ENCODE assay signal across 8 cellular contexts in the genomic region with DNA sequence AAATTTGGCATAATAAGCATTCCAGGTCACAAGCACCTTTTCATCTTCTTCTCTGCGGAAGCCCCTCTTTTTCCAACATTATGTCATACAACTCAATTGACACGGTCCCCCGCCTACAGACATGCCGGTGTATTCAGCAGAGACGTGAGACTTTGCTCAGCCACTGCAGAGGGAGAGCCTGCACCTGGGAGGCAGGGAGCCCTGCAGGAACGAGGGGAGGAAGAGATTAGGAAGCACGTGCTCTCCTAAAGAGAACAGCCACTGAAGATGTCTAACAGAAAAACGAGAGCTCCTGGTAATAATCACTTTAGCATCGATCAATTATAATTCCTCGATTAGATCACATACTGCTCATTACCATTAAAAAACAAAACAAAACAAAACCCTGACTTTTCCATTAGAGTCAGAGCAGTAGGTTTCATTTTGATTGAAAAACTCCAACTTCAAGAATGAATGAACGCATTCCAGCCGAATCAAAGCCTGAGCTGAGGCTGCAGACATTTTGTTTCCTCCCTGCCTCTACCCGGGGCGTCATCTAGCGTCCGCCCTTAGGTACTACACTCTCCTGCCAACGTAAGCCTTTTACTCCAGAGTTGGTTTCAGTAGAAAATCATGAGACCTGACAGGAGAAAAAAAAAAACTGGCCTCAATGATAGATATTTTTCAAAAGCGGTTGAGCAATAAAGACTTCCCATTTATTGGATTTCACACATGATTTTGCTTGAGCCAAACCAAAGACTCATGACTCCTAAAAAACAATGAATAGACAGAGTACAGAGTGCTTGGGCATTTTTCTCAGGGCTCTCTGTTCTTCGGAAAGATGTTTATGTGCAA.
DNase-seq lines count a peak whose midpoint lies in the region; ATAC-seq, FAIRE-seq and TF ChIP-seq lines count a peak whose summit lies in the region.

No MANE protein-coding gene starts in this region.

- H3K4me3 Mint-ChIP-seq in activated CD4-positive, alpha-beta T cell treated with anti-CD3 and anti-CD28 coated beads for 36 hours = peak overlapping the region; percentile 55

- peak; percentile 50 for ATAC-seq in HG03135 (IDR thresholded peaks at IDR 0.05; ENCODE audit: unreplicated experiment)
- ATAC-seq in activated CD4-positive, alpha-beta T cell treated with anti-CD3 and anti-CD28 coated beads for 36 hours = peak; percentile 57
- peak; percentile 81 for ATAC-seq in left lung
- no peak for ATAC-seq in HG03139 (IDR thresholded peaks at IDR 0.05; ENCODE audit: unreplicated experiment)

- CTCF ChIA-PET in activated CD4-positive, alpha-beta T cell treated with anti-CD3 and anti-CD28 coated beads for 36 hours (lab: Charles Lee) = interaction anchor here (0.5 to 10.1 kb wide), 54 partner anchors 9 to 669 kb away, joined by 3 to 178 read pairs (median 4); partner anchors contain the start of gene UBL3

- H3K9me3 Mint-ChIP-seq in activated CD4-positive, alpha-beta T cell treated with anti-CD3 and anti-CD28 coated beads for 36 hours (ENCODE audit: low read depth) = no peaks in the 10 kb centered on the region

- H3K27ac Mint-ChIP-seq in activated CD4-positive, alpha-beta T cell treated with anti-CD3 and anti-CD28 coated beads for 36 hours = no peak overlapping the region

- no peaks in the 10 kb centered on the region for H3K36me3 ChIP-seq in left lung

- TF ChIP-seq CTCF in left lung (IDR thresholded peaks at IDR 0.05) = peak; percentile 92 to 99

- peaks cover 3 to 35% of the 10 kb centered on the region in 2 donors for H3K4me1 ChIP-seq in left lung

- H3K27ac ChIP-seq in left lung = peak overlapping the region in 1 of 2 donors; percentile 73

- no peaks in the 10 kb centered on the region for H3K27me3 ChIP-seq in left lung

- POLR2A ChIA-PET in activated CD4-positive, alpha-beta T cell treated with anti-CD3 and anti-CD28 coated beads for 36 hours (lab: Charles Lee) = interaction anchor here (0.5 to 1.4 kb wide), 6 partner anchors 26 to 263 kb away, joined by 3 to 5 read pairs (median 4); partner anchors contain the start of gene UBL3

- intact Hi-C loops in activated CD4-positive, alpha-beta T cell treated with anti-CD3 and anti-CD28 coated beads for 36 hours (cut with DNase I, micrococcal nuclease) = loop anchor here (1.0 to 10.0 kb wide), 6 partner anchors 176 to 608 kb away; partner anchors contain the start of gene UBL3 (in 1 of the 2)
- intact Hi-C loops in left lung (cut with DNase I) = loop anchor here in 1 of 2 donors (5.0 to 10.0 kb wide), 3 partner anchors 266 to 606 kb away; no protein-coding TSS in a partner anchor

- peaks cover 21% of the 10 kb centered on the region for H3K4me1 Mint-ChIP-seq in activated CD4-positive, alpha-beta T cell treated with anti-CD3 and anti-CD28 coated beads for 36 hours

- FAIRE-seq in colon (lab: Jason Lieb, UNC) = peak; percentile 18

- no peak overlapping the region for H3K4me3 ChIP-seq in left lung

- no peaks in the 10 kb centered on the region for H3K9me3 ChIP-seq in left lung

- H3K27me3 Mint-ChIP-seq in activated CD4-positive, alpha-beta T cell treated with anti-CD3 and anti-CD28 coated beads for 36 hours = no peaks in the 10 kb centered on the region

- no peaks in the 10 kb centered on the region for H3K36me3 Mint-ChIP-seq in activated CD4-positive, alpha-beta T cell treated with anti-CD3 and anti-CD28 coated beads for 36 hours (ENCODE audit: low read depth)

- DNase-seq in GM03348 (ENCODE audit: low spot score) = peak; percentile 90
- DNase-seq in NCI-H460 (ENCODE audit: extremely low read depth, low read depth) = peak; percentile 48
- DNase-seq in activated CD4-positive, alpha-beta T cell treated with anti-CD3 and anti-CD28 coated beads for 36 hours = peak; percentile 91
- peak; percentile 84 to 85 for DNase-seq in left lung
- DNase-seq in stimulated activated CD4-positive, alpha-beta T cell treated with anti-CD3 and anti-CD28 coated beads, Interleukin-2, amount 100 ng/mL, for 48 hours = peak; percentile 78 to 79
